ENCODE assay signal across 29 cellular contexts in genomic region chr10:54906940-54907339, GRCh38.
"Had no signal": no experiment of that assay in that cellular context is flagged by ENCODE, and none has a peak within 500 bp of the region (broad histone marks: within the 10 kb centered on the region; RNA-seq: fewer than 3 reads in every experiment).

No MANE protein-coding gene starts in this region.

- H3K4me3 ChIP-seq: neural progenitor cell, ovary, psoas muscle, skin epidermis, smooth muscle cell, spleen, stomach, tibial artery, transverse colon, upper lobe of right lung, uterus had no signal

- H3K36me3 ChIP-seq: neural progenitor cell, ovary, spleen, stomach, tibial artery, transverse colon, upper lobe of right lung, uterus had no signal

- ATAC-seq: naive thymus-derived CD4-positive, alpha-beta T cell; natural killer cell; psoas muscle; right cardiac atrium; sciatic nerve; stimulated activated naive B cell treated with anti-CD40 and anti-IgM and Interleukin-4, amounts not matched to agents 10 μg/mL and 1 μg/mL and 100 μg/mL, for 72 hours; upper lobe of right lung had no signal

- H3K36me3 Mint-ChIP-seq: naive thymus-derived CD4-positive, alpha-beta T cell; natural killer cell; neural progenitor cell; stimulated activated naive B cell treated with anti-CD40 and anti-IgM and Interleukin-4, amounts not matched to agents 10 μg/mL and 1 μg/mL and 100 μg/mL, for 72 hours; type B pancreatic cell had no signal

- H3K9me3 ChIP-seq: ovary, psoas muscle, tibial artery, transverse colon, upper lobe of right lung, uterus had no signal

- H3K27ac ChIP-seq: neural progenitor cell, ovary, parathyroid adenoma, psoas muscle, skin epidermis, spleen, stomach, tibial artery, transverse colon, upper lobe of right lung, uterus had no signal

- H2AFZ ChIP-seq: neural progenitor cell, parathyroid adenoma had no signal

- DNase-seq: naive thymus-derived CD4-positive, alpha-beta T cell; natural killer cell; occipital lobe; ovary; posterior cingulate gyrus; psoas muscle; right cardiac atrium; spleen; stimulated activated CD4-positive, alpha-beta T cell treated with anti-CD3 and anti-CD28 coated beads, Interleukin-12 subunit alpha, Interleukin-12 subunit beta, amount 100 ng/mL, for 4 hours; stimulated activated CD4-positive, alpha-beta T cell treated with anti-CD3 and anti-CD28 coated beads, Interleukin-1b, Interleukin-23, amount 100 ng/mL, for 48 hours; stimulated activated CD4-positive, alpha-beta T cell treated with anti-CD3 and anti-CD28 coated beads, Interleukin-4, amount 100 ng/mL, for 1 hour; stimulated activated CD4-positive, alpha-beta T cell treated with anti-CD3 and anti-CD28 coated beads, Interleukin-4, amount 100 ng/mL, for 4 hours; stimulated activated CD8-positive, alpha-beta memory T cell treated with anti-CD3 and anti-CD28 coated beads, Interleukin-4, amount 100 ng/mL, for 48 hours; stimulated activated naive B cell treated with anti-CD40 and anti-IgM and Interleukin-4, amounts not matched to agents 10 μg/mL and 1 μg/mL and 100 μg/mL, for 72 hours; stimulated activated naive CD4-positive, alpha-beta T cell treated with Interleukin-2 at 50 U/mL for 16 hours; stomach; tibial artery; transverse colon; upper lobe of right lung; uterus had no signal

- H3K27me3 Mint-ChIP-seq: naive thymus-derived CD4-positive, alpha-beta T cell; progenitor cell of endocrine pancreas; stimulated activated naive B cell treated with anti-CD40 and anti-IgM and Interleukin-4, amounts not matched to agents 10 μg/mL and 1 μg/mL and 100 μg/mL, for 72 hours; stimulated activated naive CD8-positive, alpha-beta T cell treated with anti-CD3 and anti-CD28 coated beads, Interleukin-15, Interleukin-2, amounts not matched to agents 100 ng/mL and 50 ng/mL, for 24 hours; type B pancreatic cell had no signal

- H3K27me3 ChIP-seq: neural progenitor cell, ovary, spleen, stomach, tibial artery, transverse colon, upper lobe of right lung, uterus had no signal

- H3K4me1 Mint-ChIP-seq: naive thymus-derived CD4-positive, alpha-beta T cell; natural killer cell; nephron; stimulated activated naive B cell treated with anti-CD40 and anti-IgM and Interleukin-4, amounts not matched to agents 10 μg/mL and 1 μg/mL and 100 μg/mL, for 72 hours had no signal

- H3K27ac Mint-ChIP-seq: naive thymus-derived CD4-positive, alpha-beta T cell; natural killer cell; nephron; neural progenitor cell; progenitor cell of endocrine pancreas; stimulated activated naive B cell treated with anti-CD40 and anti-IgM and Interleukin-4, amounts not matched to agents 10 μg/mL and 1 μg/mL and 100 μg/mL, for 72 hours; stimulated activated naive CD8-positive, alpha-beta T cell treated with anti-CD3 and anti-CD28 coated beads, Interleukin-15, Interleukin-2, amounts not matched to agents 100 ng/mL and 50 ng/mL, for 24 hours; type B pancreatic cell had no signal

- H3K79me2 ChIP-seq: parathyroid adenoma had no signal

- H3K4me2 ChIP-seq: neural progenitor cell, smooth muscle cell had no signal

- H3K4me3 Mint-ChIP-seq: naive thymus-derived CD4-positive, alpha-beta T cell; natural killer cell; nephron; neural progenitor cell; stimulated activated naive B cell treated with anti-CD40 and anti-IgM and Interleukin-4, amounts not matched to agents 10 μg/mL and 1 μg/mL and 100 μg/mL, for 72 hours; stimulated activated naive CD8-positive, alpha-beta T cell treated with anti-CD3 and anti-CD28 coated beads, Interleukin-15, Interleukin-2, amounts not matched to agents 100 ng/mL and 50 ng/mL, for 24 hours; type B pancreatic cell had no signal

- H3K9me3 Mint-ChIP-seq: neural progenitor cell; stimulated activated naive CD8-positive, alpha-beta T cell treated with anti-CD3 and anti-CD28 coated beads, Interleukin-15, Interleukin-2, amounts not matched to agents 100 ng/mL and 50 ng/mL, for 24 hours; type B pancreatic cell had no signal

- H3K4me1 ChIP-seq: parathyroid adenoma, psoas muscle, spleen, stomach, tibial artery, transverse colon, upper lobe of right lung, uterus had no signal

- H3K9ac ChIP-seq: neural progenitor cell, parathyroid adenoma had no signal
